ENCODE assay signal across 8 cellular contexts in genomic region chr6:26272171-26272631, GRCh38.
DNase-seq lines count a peak whose midpoint lies in the region; ATAC-seq, FAIRE-seq and TF ChIP-seq lines count a peak whose summit lies in the region.

No MANE protein-coding gene starts in this region.

- intact Hi-C loops in left ventricle myocardium inferior (cut with micrococcal nuclease) (no loop called here), sciatic nerve (cut with DNase I) (no loop called here)

- H3K36me3 ChIP-seq in CD4-positive, CD25-positive, alpha-beta regulatory T cell (ENCODE audit: control insufficient read depth, insufficient read depth, low read length), result no peaks in the 10 kb centered on the region
- H3K36me3 ChIP-seq in left ventricle myocardium inferior, result no peaks in the 10 kb centered on the region

- H3K4me3 Mint-ChIP-seq in CD4-positive, CD25-positive, alpha-beta regulatory T cell, result no peak overlapping the region

- H3K9me3 ChIP-seq in CD4-positive, CD25-positive, alpha-beta regulatory T cell (ENCODE audit: control insufficient read depth in 2 of 2, low read length in 2 of 2), result no peaks in the 10 kb centered on the region
- no peaks in the 10 kb centered on the region for H3K9me3 ChIP-seq in left ventricle myocardium inferior (replicated peaks)

- peak overlapping the region in 1 of 3 donors; percentile 86 for H3K27ac Mint-ChIP-seq in CD4-positive, CD25-positive, alpha-beta regulatory T cell

- peak overlapping the region; percentile 91 for H3K27ac ChIP-seq in CD4-positive, CD25-positive, alpha-beta regulatory T cell (ENCODE audit: insufficient read depth, low read length, poor library complexity, severe bottlenecking)
- peak overlapping the region; percentile 81 for H3K27ac ChIP-seq in left ventricle myocardium inferior (replicated peaks)

- ATAC-seq in CD4-positive, CD25-positive, alpha-beta regulatory T cell (ENCODE audit: low read depth in 2 of 2), result peak; percentile 6
- ATAC-seq in GM21447 (IDR thresholded peaks at IDR 0.05; ENCODE audit: unreplicated experiment), result peak; percentile 22
- ATAC-seq in sciatic nerve, result peak; percentile 43

- no peaks in the 10 kb centered on the region for H3K9me3 Mint-ChIP-seq in CD4-positive, CD25-positive, alpha-beta regulatory T cell

- no peak for TF ChIP-seq CTCF in left ventricle myocardium inferior (IDR thresholded peaks at IDR 0.05; ENCODE audit: borderline replicate concordance)

- DNase-seq in CD4-positive, CD25-positive, alpha-beta regulatory T cell, result peak in 1 of 3 donors; percentile 44
- DNase-seq in NCI-H2029 treated with DMSO at 0.1 percent for 48 hours (lab: John Stamatoyannopoulos, UW), result peak; percentile 89
- peak; percentile 85 for DNase-seq in activated effector memory CD4-positive, alpha-beta T cell treated with anti-CD3 and anti-CD28 coated beads, Interleukin-2, amount 50 U/mL, for 16 hours
- DNase-seq in left ventricle myocardium inferior, result peak; percentile 20
- peak; percentile 65 for DNase-seq in sciatic nerve (ENCODE audit: low spot score)
- DNase-seq in SHP77 treated with DMSO at 0.1 percent for 48 hours (lab: John Stamatoyannopoulos, UW), result no peak
- DNase-seq in GM19239 (ENCODE audit: insufficient read length, low spot score), result no peak

- peaks cover 10 to 26% (median 21%) of the 10 kb centered on the region in 4 donors for H3K4me1 Mint-ChIP-seq in CD4-positive, CD25-positive, alpha-beta regulatory T cell

- H3K4me3 ChIP-seq in CD4-positive, CD25-positive, alpha-beta regulatory T cell (ENCODE audit: low read depth, low read length), result peak overlapping the region; percentile 98
- peak overlapping the region; percentile 62 for H3K4me3 ChIP-seq in left ventricle myocardium inferior

- FAIRE-seq in GM19239 (lab: Jason Lieb, UNC), result no peak

- H3K36me3 Mint-ChIP-seq in CD4-positive, CD25-positive, alpha-beta regulatory T cell, result no peaks in the 10 kb centered on the region

- H3K4me1 ChIP-seq in CD4-positive, CD25-positive, alpha-beta regulatory T cell (ENCODE audit: control insufficient read depth, insufficient read depth, low read length, poor library complexity, severe bottlenecking), result peaks cover 34% of the 10 kb centered on the region
- peaks cover 36% of the 10 kb centered on the region for H3K4me1 ChIP-seq in left ventricle myocardium inferior

- peaks cover 5% of the 10 kb centered on the region for H3K27me3 Mint-ChIP-seq in CD4-positive, CD25-positive, alpha-beta regulatory T cell

- no peaks in the 10 kb centered on the region for H3K27me3 ChIP-seq in CD4-positive, CD25-positive, alpha-beta regulatory T cell (ENCODE audit: control insufficient read depth, insufficient read depth, low read length)
- peaks cover 85% of the 10 kb centered on the region for H3K27me3 ChIP-seq in left ventricle myocardium inferior (ENCODE audit: low read depth)

Comparison
In these comparisons a context has a peak if more than half of its experiments do, and no peak if none do; other contexts are left out.
1. DNase-seq: peak in NCI-H2029 treated with DMSO at 0.1 percent for 48 hours (single experiment), activated effector memory CD4-positive, alpha-beta T cell treated with anti-CD3 and anti-CD28 coated beads, Interleukin-2, amount 50 U/mL, for 16 hours (single experiment), left ventricle myocardium inferior (single experiment) and sciatic nerve (single experiment); none in SHP77 treated with DMSO at 0.1 percent for 48 hours (single experiment) and GM19239 (single experiment).
2. Peak in every context shown above with its lines, with median percentiles within 50 percentile points of each other: ATAC-seq.